Comparison of ENCODE assay signal across 1 cellular context in the genomic region with DNA sequence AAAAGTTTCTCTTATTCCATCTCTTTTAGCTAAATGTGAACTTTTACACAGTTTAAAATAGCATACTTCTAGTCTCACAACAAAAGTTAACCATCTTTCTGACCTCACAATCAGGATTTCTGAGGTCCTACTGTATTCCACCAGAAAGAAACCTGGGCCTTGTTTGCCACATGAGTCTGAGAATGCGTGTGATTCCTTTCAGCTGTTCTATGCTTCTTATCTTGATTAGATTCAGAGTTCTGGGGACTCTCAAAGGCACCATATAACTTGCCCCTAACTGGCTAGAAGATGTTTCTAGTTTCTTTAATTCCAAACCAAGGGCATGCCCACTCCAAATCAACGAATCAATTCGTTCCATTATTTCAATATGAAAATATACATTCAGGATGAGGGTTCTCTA.
TF ChIP-seq lines count a peak whose summit lies in the region.

No MANE protein-coding gene starts in this region.

TF ChIP-seq in GM23338, 12 proteins besides CTCF, POLR2A, EP300 and RAD21 (continued from another document):
- TF ChIP-seq, protein P1, sequence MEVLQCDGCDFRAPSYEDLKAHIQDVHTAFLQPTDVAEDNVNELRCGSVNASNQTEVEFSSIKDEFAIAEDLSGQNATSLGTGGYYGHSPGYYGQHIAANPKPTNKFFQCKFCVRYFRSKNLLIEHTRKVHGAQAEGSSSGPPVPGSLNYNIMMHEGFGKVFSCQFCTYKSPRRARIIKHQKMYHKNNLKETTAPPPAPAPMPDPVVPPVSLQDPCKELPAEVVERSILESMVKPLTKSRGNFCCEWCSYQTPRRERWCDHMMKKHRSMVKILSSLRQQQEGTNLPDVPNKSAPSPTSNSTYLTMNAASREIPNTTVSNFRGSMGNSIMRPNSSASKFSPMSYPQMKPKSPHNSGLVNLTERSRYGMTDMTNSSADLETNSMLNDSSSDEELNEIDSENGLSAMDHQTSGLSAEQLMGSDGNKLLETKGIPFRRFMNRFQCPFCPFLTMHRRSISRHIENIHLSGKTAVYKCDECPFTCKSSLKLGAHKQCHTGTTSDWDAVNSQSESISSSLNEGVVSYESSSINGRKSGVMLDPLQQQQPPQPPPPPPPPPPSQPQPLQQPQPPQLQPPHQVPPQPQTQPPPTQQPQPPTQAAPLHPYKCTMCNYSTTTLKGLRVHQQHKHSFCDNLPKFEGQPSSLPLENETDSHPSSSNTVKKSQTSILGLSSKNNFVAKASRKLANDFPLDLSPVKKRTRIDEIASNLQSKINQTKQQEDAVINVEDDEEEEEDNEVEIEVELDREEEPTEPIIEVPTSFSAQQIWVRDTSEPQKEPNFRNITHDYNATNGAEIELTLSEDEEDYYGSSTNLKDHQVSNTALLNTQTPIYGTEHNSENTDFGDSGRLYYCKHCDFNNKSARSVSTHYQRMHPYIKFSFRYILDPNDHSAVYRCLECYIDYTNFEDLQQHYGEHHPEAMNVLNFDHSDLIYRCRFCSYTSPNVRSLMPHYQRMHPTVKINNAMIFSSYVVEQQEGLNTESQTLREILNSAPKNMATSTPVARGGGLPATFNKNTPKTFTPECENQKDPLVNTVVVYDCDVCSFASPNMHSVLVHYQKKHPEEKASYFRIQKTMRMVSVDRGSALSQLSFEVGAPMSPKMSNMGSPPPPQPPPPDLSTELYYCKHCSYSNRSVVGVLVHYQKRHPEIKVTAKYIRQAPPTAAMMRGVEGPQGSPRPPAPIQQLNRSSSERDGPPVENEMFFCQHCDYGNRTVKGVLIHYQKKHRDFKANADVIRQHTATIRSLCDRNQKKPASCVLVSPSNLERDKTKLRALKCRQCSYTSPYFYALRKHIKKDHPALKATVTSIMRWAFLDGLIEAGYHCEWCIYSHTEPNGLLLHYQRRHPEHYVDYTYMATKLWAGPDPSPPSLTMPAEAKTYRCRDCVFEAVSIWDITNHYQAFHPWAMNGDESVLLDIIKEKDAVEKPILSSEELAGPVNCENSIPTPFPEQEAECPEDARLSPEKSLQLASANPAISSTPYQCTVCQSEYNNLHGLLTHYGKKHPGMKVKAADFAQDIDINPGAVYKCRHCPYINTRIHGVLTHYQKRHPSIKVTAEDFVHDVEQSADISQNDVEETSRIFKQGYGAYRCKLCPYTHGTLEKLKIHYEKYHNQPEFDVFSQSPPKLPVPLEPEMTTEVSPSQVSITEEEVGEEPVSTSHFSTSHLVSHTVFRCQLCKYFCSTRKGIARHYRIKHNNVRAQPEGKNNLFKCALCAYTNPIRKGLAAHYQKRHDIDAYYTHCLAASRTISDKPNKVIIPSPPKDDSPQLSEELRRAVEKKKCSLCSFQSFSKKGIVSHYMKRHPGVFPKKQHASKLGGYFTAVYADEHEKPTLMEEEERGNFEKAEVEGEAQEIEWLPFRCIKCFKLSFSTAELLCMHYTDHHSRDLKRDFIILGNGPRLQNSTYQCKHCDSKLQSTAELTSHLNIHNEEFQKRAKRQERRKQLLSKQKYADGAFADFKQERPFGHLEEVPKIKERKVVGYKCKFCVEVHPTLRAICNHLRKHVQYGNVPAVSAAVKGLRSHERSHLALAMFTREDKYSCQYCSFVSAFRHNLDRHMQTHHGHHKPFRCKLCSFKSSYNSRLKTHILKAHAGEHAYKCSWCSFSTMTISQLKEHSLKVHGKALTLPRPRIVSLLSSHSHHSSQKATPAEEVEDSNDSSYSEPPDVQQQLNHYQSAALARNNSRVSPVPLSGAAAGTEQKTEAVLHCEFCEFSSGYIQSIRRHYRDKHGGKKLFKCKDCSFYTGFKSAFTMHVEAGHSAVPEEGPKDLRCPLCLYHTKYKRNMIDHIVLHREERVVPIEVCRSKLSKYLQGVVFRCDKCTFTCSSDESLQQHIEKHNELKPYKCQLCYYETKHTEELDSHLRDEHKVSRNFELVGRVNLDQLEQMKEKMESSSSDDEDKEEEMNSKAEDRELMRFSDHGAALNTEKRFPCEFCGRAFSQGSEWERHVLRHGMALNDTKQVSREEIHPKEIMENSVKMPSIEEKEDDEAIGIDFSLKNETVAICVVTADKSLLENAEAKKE (CRISPR knock-in tag; IDR thresholded peaks at IDR 0.05): no peak
- no peak for TF ChIP-seq EZH2phosphoT487 (IDR thresholded peaks at IDR 0.05; ENCODE audit: unreplicated experiment)
- TF ChIP-seq, protein P2, sequence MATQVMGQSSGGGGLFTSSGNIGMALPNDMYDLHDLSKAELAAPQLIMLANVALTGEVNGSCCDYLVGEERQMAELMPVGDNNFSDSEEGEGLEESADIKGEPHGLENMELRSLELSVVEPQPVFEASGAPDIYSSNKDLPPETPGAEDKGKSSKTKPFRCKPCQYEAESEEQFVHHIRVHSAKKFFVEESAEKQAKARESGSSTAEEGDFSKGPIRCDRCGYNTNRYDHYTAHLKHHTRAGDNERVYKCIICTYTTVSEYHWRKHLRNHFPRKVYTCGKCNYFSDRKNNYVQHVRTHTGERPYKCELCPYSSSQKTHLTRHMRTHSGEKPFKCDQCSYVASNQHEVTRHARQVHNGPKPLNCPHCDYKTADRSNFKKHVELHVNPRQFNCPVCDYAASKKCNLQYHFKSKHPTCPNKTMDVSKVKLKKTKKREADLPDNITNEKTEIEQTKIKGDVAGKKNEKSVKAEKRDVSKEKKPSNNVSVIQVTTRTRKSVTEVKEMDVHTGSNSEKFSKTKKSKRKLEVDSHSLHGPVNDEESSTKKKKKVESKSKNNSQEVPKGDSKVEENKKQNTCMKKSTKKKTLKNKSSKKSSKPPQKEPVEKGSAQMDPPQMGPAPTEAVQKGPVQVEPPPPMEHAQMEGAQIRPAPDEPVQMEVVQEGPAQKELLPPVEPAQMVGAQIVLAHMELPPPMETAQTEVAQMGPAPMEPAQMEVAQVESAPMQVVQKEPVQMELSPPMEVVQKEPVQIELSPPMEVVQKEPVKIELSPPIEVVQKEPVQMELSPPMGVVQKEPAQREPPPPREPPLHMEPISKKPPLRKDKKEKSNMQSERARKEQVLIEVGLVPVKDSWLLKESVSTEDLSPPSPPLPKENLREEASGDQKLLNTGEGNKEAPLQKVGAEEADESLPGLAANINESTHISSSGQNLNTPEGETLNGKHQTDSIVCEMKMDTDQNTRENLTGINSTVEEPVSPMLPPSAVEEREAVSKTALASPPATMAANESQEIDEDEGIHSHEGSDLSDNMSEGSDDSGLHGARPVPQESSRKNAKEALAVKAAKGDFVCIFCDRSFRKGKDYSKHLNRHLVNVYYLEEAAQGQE (IDR thresholded peaks at IDR 0.05; ENCODE audit: unreplicated experiment): no peak
- TF ChIP-seq NANOG (IDR thresholded peaks at IDR 0.05; ENCODE audit: borderline replicate concordance): no peak
- TF ChIP-seq POLR2AphosphoS5 (IDR thresholded peaks at IDR 0.05; ENCODE audit: low read depth): no peak
- no peak for TF ChIP-seq STAT1 (IDR thresholded peaks at IDR 0.05; ENCODE audit: unreplicated experiment)
